Comparison of ENCODE assay signal across 29 cellular contexts in genomic region chr3:13707456-13707855, GRCh38.
DNase-seq lines count a peak whose midpoint lies in the region; ATAC-seq and TF ChIP-seq lines count a peak whose summit lies in the region.
"Had no signal": no experiment of that assay in that cellular context is flagged by ENCODE, and none has a peak within 500 bp of the region (broad histone marks: within the 10 kb centered on the region; RNA-seq: fewer than 3 reads in every experiment).

No MANE protein-coding gene starts in this region.

- H3K36me3 ChIP-seq in RWPE2 (ENCODE audit: low read depth) = no peaks in the 10 kb centered on the region
- H3K36me3 ChIP-seq: BE2C, SJCRH30, stomach, thyroid gland had no signal

- ATAC-seq in RWPE2 (ENCODE audit: low read depth) (no peak), sciatic nerve (no peak), GM19035 (IDR thresholded peaks at IDR 0.05; ENCODE audit: unreplicated experiment) (no peak)
- ATAC-seq: activated T-helper 17 cell treated with anti-CD3 and anti-CD28 coated beads, Interleukin-2, amount 50 U/mL, for 72 hours; left colon; right cardiac atrium had no signal

- no peaks in the 10 kb centered on the region for H3K4me1 ChIP-seq in RWPE2 (ENCODE audit: insufficient read depth, poor library complexity, severe bottlenecking)
- H3K4me1 ChIP-seq: BE2C, SJCRH30, stomach, thyroid gland had no signal

- H3K27ac Mint-ChIP-seq in endothelial cell (ENCODE audit: unreplicated experiment) = no peak overlapping the region
- H3K27ac Mint-ChIP-seq: activated naive CD8-positive, alpha-beta T cell treated with anti-CD3 and anti-CD28 coated beads for 36 hours; activated T-helper 17 cell treated with anti-CD3 and anti-CD28 coated beads, Interleukin-2, amount 50 U/mL, for 72 hours had no signal

- no peaks in the 10 kb centered on the region for H3K9me3 ChIP-seq in RWPE2 (ENCODE audit: severe bottlenecking)
- H3K9me3 ChIP-seq: BE2C, SJCRH30, thyroid gland had no signal

- H3K4me1 Mint-ChIP-seq in endothelial cell (ENCODE audit: unreplicated experiment) = no peaks in the 10 kb centered on the region
- H3K4me1 Mint-ChIP-seq: activated naive CD8-positive, alpha-beta T cell treated with anti-CD3 and anti-CD28 coated beads for 36 hours; activated T-helper 17 cell treated with anti-CD3 and anti-CD28 coated beads, Interleukin-2, amount 50 U/mL, for 72 hours; neural crest cell had no signal

- peaks cover 52% of the 10 kb centered on the region for H3K9me3 Mint-ChIP-seq in endothelial cell (ENCODE audit: unreplicated experiment)

- TF ChIP-seq CTCF in RWPE2 (IDR thresholded peaks at IDR 0.05; ENCODE audit: poor library complexity, severe bottlenecking) (no peak), endothelial cell (IDR thresholded peaks at IDR 0.05; ENCODE audit: unreplicated experiment) (no peak)

- DNase-seq in 8988T (peak; percentile 5), RWPE2 (ENCODE audit: low spot score) (peak; percentile 8), endothelial cell (ENCODE audit: low spot score) (peak; percentile 0), sciatic nerve (ENCODE audit: low spot score) (peak; percentile 19), DMS53 treated with DMSO at 0.1 percent for 48 hours (lab: John Stamatoyannopoulos, UW; ENCODE audit: unreplicated experiment) (no peak), NCI-H187 (lab: John Stamatoyannopoulos, UW) (no peak), NCI-H345 treated with DMSO at 0.1 percent for 48 hours (lab: John Stamatoyannopoulos, UW; ENCODE audit: unreplicated experiment) (no peak)
- DNase-seq: activated CD4-positive, alpha-beta T cell treated with anti-CD3 and anti-CD28 coated beads, Interleukin-2, amount 50 U/mL, for 1 hour; activated naive CD8-positive, alpha-beta T cell treated with anti-CD3 and anti-CD28 coated beads for 36 hours; anterior cingulate cortex; BE2C; effector memory CD4-positive, alpha-beta T cell; GM23248; hypothalamus; left colon; mammary epithelial cell; MV-4-11; NCI-H1436 treated with DMSO at 0.1 percent for 48 hours; right cardiac atrium; stimulated activated CD4-positive, alpha-beta T cell treated with anti-CD3 and anti-CD28 coated beads, Interleukin-12 subunit alpha, Interleukin-12 subunit beta, amount 100 ng/mL, for 4 hours; stimulated activated CD4-positive, alpha-beta T cell treated with anti-CD3 and anti-CD28 coated beads, Interleukin-2, amount 100 ng/mL, for 48 hours; stomach; T-helper 9 cell; thyroid gland had no signal

- H3K27ac ChIP-seq in RWPE2 (ENCODE audit: poor library complexity, severe bottlenecking) = no peak overlapping the region
- H3K27ac ChIP-seq: GM23248, SJCRH30, stomach, thyroid gland, VCaP had no signal

- no peak overlapping the region for H3K4me3 ChIP-seq in RWPE2 (ENCODE audit: severe bottlenecking)
- H3K4me3 ChIP-seq: GM23248, SJCRH30, stomach, thyroid gland had no signal

- intact Hi-C loops in sciatic nerve (cut with DNase I) = no loop called here

- no peaks in the 10 kb centered on the region for H3K27me3 ChIP-seq in RWPE2 (ENCODE audit: insufficient read depth, poor library complexity, severe bottlenecking)
- H3K27me3 ChIP-seq: BE2C, SJCRH30, thyroid gland had no signal

- H3K4me3 Mint-ChIP-seq in endothelial cell (ENCODE audit: unreplicated experiment) = no peak overlapping the region
- H3K4me3 Mint-ChIP-seq: activated naive CD8-positive, alpha-beta T cell treated with anti-CD3 and anti-CD28 coated beads for 36 hours; activated T-helper 17 cell treated with anti-CD3 and anti-CD28 coated beads, Interleukin-2, amount 50 U/mL, for 72 hours; neural crest cell had no signal

- H3K27me3 Mint-ChIP-seq in endothelial cell (ENCODE audit: unreplicated experiment) = peaks cover 44% of the 10 kb centered on the region

- H3K36me3 Mint-ChIP-seq in endothelial cell (ENCODE audit: low read depth, unreplicated experiment) = peaks cover 64% of the 10 kb centered on the region

Comparison
In these comparisons a context has a peak if more than half of its experiments do, and no peak if none do; other contexts are left out.
1. DNase-seq: peak in 8988T (single experiment), RWPE2 (single experiment), endothelial cell (single experiment) and sciatic nerve (single experiment); none in DMS53 treated with DMSO at 0.1 percent for 48 hours (single experiment), NCI-H187 (0 of 2) and NCI-H345 treated with DMSO at 0.1 percent for 48 hours (single experiment).